In the genomic region with DNA sequence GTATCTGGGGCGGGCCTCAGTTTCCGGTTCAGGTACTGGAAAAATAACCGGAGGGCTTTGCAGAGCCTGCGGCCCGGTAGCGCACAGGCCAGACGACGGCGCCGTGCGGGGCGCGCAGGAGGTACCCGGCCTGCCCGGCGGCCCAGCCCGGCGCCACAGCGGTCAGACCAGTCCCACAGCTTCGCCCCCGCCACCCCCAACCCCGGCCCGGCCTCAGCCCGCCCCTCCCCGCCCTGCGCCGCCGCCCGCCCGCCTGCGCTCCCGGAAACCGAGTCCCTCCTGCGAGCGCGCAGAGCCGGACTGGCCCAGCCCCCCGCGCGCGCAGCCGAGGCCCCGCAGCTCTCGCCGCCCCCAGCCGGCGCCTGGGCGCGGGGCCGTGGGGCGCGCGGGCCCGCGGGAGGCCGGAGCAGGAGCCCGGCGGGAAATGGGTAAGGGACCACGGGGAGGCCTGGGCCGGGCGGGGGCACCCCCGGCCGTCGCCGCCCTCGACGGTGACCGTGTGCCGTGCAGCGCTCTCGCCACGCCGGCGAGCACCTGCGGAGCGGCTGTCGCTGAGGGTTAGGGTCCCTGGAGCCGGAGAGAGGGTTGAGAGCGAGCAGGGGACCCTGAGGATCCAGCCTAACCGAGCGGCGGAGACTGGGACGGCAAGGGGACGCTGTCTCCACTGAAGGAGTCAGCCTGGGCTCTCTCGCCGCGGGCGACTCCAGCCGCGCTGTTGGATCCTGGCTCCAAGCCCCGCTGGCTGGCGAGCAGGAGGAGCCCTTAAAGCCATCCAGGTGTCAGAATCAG, we compare ENCODE assay signal across 1 cellular context.
TF ChIP-seq lines count a peak whose summit lies in the region.

No MANE protein-coding gene starts in this region.

TF ChIP-seq in HepG2, 621 proteins besides CTCF, POLR2A, EP300 and RAD21 (continued from another document and continues in another):
- TF ChIP-seq ERF (CRISPR knock-in tag; IDR thresholded peaks at IDR 0.05) (no peak; the same call in 1 of the 2 replicates), FOXP1 (IDR thresholded peaks at IDR 0.05) (no peak), FOXP1 (CRISPR knock-in tag; IDR thresholded peaks at IDR 0.05) (no peak), ZNF546 (CRISPR knock-in tag; conservative IDR thresholded peaks at IDR 0.05) (no peak; the same call in 1 of the 2 replicates), MIXL1 (CRISPR knock-in tag; IDR thresholded peaks at IDR 0.05) (no peak), ZNF225 (CRISPR knock-in tag; IDR thresholded peaks at IDR 0.05) (peak; percentile 67), ZNF737 (CRISPR knock-in tag; IDR thresholded peaks at IDR 0.05; ENCODE audit: borderline replicate concordance) (no peak), SP1 (IDR thresholded peaks at IDR 0.05) (no peak), SP1 (CRISPR knock-in tag; IDR thresholded peaks at IDR 0.05) (no peak), SSRP1 (CRISPR knock-in tag; IDR thresholded peaks at IDR 0.05) (no peak), SPEN (CRISPR knock-in tag; IDR thresholded peaks at IDR 0.05; ENCODE audit: low read depth) (peak; percentile 30), ZNF619 (CRISPR knock-in tag; IDR thresholded peaks at IDR 0.05) (0 out of 2 replicates have a peak, but pooled peaks have one; percentile 15), ZFP37 (CRISPR knock-in tag; IDR thresholded peaks at IDR 0.05; ENCODE audit: borderline replicate concordance) (no peak), DPF2 (CRISPR knock-in tag; IDR thresholded peaks at IDR 0.05; ENCODE audit: borderline replicate concordance, low read depth) (no peak), ZNF747 (CRISPR knock-in tag; IDR thresholded peaks at IDR 0.05; ENCODE audit: borderline replicate concordance) (0 out of 2 replicates have a peak, but pooled peaks have one; percentile 10), TEAD2 (CRISPR knock-in tag; IDR thresholded peaks at IDR 0.05) (no peak), MBNL3 (CRISPR knock-in tag; conservative IDR thresholded peaks at IDR 0.05) (no peak), HES4 (CRISPR knock-in tag; IDR thresholded peaks at IDR 0.05; ENCODE audit: borderline replicate concordance) (peak; percentile 85; the same call in 1 of the 2 replicates), ZNF75D (CRISPR knock-in tag; IDR thresholded peaks at IDR 0.05; ENCODE audit: borderline replicate concordance) (no peak), ZFP82 (CRISPR knock-in tag; IDR thresholded peaks at IDR 0.05; ENCODE audit: borderline replicate concordance) (no peak), ZNF629 (CRISPR knock-in tag; conservative IDR thresholded peaks at IDR 0.05) (no peak), SUZ12 (IDR thresholded peaks at IDR 0.05; ENCODE audit: low read depth, low read length) (no peak), IRF2 (CRISPR knock-in tag; IDR thresholded peaks at IDR 0.05) (no peak), ZNF230 (CRISPR knock-in tag; IDR thresholded peaks at IDR 0.05) (0 out of 2 replicates have a peak, but pooled peaks have one; percentile 23), HMGA1 (CRISPR knock-in tag; conservative IDR thresholded peaks at IDR 0.05) (no peak), ZNF234 (CRISPR knock-in tag; conservative IDR thresholded peaks at IDR 0.05) (0 out of 2 replicates have a peak, but pooled peaks have one; percentile 35), ZNF350 (CRISPR knock-in tag; IDR thresholded peaks at IDR 0.05; ENCODE audit: borderline replicate concordance, low read depth) (no peak)
- TF ChIP-seq, protein P1, sequence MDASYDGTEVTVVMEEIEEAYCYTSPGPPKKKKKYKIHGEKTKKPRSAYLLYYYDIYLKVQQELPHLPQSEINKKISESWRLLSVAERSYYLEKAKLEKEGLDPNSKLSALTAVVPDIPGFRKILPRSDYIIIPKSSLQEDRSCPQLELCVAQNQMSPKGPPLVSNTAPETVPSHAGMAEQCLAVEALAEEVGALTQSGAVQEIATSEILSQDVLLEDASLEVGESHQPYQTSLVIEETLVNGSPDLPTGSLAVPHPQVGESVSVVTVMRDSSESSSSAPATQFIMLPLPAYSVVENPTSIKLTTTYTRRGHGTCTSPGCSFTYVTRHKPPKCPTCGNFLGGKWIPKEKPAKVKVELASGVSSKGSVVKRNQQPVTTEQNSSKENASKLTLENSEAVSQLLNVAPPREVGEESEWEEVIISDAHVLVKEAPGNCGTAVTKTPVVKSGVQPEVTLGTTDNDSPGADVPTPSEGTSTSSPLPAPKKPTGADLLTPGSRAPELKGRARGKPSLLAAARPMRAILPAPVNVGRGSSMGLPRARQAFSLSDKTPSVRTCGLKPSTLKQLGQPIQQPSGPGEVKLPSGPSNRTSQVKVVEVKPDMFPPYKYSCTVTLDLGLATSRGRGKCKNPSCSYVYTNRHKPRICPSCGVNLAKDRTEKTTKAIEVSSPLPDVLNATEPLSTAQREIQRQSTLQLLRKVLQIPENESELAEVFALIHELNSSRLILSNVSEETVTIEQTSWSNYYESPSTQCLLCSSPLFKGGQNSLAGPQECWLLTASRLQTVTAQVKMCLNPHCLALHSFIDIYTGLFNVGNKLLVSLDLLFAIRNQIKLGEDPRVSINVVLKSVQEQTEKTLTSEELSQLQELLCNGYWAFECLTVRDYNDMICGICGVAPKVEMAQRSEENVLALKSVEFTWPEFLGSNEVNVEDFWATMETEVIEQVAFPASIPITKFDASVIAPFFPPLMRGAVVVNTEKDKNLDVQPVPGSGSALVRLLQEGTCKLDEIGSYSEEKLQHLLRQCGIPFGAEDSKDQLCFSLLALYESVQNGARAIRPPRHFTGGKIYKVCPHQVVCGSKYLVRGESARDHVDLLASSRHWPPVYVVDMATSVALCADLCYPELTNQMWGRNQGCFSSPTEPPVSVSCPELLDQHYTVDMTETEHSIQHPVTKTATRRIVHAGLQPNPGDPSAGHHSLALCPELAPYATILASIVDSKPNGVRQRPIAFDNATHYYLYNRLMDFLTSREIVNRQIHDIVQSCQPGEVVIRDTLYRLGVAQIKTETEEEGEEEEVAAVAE (CRISPR knock-in tag; IDR thresholded peaks at IDR 0.05; ENCODE audit: borderline replicate concordance) = no peak
- TF ChIP-seq, protein P2, sequence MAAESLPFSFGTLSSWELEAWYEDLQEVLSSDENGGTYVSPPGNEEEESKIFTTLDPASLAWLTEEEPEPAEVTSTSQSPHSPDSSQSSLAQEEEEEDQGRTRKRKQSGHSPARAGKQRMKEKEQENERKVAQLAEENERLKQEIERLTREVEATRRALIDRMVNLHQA (CRISPR knock-in tag; IDR thresholded peaks at IDR 0.05) = no peak
- TF ChIP-seq, protein P3, sequence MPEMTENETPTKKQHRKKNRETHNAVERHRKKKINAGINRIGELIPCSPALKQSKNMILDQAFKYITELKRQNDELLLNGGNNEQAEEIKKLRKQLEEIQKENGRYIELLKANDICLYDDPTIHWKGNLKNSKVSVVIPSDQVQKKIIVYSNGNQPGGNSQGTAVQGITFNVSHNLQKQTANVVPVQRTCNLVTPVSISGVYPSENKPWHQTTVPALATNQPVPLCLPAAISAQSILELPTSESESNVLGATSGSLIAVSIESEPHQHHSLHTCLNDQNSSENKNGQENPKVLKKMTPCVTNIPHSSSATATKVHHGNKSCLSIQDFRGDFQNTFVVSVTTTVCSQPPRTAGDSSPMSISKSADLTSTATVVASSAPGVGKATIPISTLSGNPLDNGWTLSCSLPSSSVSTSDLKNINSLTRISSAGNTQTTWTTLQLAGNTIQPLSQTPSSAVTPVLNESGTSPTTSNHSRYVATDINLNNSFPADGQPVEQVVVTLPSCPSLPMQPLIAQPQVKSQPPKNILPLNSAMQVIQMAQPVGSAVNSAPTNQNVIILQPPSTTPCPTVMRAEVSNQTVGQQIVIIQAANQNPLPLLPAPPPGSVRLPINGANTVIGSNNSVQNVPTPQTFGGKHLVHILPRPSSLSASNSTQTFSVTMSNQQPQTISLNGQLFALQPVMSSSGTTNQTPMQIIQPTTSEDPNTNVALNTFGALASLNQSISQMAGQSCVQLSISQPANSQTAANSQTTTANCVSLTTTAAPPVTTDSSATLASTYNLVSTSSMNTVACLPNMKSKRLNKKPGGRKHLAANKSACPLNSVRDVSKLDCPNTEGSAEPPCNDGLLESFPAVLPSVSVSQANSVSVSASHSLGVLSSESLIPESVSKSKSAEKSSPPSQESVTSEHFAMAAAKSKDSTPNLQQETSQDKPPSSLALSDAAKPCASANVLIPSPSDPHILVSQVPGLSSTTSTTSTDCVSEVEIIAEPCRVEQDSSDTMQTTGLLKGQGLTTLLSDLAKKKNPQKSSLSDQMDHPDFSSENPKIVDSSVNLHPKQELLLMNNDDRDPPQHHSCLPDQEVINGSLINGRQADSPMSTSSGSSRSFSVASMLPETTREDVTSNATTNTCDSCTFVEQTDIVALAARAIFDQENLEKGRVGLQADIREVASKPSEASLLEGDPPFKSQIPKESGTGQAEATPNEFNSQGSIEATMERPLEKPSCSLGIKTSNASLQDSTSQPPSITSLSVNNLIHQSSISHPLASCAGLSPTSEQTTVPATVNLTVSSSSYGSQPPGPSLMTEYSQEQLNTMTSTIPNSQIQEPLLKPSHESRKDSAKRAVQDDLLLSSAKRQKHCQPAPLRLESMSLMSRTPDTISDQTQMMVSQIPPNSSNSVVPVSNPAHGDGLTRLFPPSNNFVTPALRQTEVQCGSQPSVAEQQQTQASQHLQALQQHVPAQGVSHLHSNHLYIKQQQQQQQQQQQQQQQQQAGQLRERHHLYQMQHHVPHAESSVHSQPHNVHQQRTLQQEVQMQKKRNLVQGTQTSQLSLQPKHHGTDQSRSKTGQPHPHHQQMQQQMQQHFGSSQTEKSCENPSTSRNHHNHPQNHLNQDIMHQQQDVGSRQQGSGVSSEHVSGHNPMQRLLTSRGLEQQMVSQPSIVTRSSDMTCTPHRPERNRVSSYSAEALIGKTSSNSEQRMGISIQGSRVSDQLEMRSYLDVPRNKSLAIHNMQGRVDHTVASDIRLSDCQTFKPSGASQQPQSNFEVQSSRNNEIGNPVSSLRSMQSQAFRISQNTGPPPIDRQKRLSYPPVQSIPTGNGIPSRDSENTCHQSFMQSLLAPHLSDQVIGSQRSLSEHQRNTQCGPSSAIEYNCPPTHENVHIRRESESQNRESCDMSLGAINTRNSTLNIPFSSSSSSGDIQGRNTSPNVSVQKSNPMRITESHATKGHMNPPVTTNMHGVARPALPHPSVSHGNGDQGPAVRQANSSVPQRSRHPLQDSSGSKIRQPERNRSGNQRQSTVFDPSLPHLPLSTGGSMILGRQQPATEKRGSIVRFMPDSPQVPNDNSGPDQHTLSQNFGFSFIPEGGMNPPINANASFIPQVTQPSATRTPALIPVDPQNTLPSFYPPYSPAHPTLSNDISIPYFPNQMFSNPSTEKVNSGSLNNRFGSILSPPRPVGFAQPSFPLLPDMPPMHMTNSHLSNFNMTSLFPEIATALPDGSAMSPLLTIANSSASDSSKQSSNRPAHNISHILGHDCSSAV (CRISPR knock-in tag; IDR thresholded peaks at IDR 0.05; ENCODE audit: borderline replicate concordance) = no peak
- TF ChIP-seq, protein P4, sequence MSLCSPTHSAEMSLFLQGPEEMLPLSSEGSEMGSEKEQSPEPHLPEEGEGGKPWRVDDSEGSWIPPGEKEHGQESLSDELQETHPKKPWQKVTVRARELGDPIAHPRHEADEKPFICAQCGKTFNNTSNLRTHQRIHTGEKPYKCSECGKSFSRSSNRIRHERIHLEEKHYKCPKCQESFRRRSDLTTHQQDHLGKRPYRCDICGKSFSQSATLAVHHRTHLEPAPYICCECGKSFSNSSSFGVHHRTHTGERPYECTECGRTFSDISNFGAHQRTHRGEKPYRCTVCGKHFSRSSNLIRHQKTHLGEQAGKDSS (CRISPR knock-in tag; IDR thresholded peaks at IDR 0.05; ENCODE audit: borderline replicate concordance, low read depth) = 0 out of 2 replicates have a peak, but pooled peaks have one; percentile 25
- TF ChIP-seq, protein P5, sequence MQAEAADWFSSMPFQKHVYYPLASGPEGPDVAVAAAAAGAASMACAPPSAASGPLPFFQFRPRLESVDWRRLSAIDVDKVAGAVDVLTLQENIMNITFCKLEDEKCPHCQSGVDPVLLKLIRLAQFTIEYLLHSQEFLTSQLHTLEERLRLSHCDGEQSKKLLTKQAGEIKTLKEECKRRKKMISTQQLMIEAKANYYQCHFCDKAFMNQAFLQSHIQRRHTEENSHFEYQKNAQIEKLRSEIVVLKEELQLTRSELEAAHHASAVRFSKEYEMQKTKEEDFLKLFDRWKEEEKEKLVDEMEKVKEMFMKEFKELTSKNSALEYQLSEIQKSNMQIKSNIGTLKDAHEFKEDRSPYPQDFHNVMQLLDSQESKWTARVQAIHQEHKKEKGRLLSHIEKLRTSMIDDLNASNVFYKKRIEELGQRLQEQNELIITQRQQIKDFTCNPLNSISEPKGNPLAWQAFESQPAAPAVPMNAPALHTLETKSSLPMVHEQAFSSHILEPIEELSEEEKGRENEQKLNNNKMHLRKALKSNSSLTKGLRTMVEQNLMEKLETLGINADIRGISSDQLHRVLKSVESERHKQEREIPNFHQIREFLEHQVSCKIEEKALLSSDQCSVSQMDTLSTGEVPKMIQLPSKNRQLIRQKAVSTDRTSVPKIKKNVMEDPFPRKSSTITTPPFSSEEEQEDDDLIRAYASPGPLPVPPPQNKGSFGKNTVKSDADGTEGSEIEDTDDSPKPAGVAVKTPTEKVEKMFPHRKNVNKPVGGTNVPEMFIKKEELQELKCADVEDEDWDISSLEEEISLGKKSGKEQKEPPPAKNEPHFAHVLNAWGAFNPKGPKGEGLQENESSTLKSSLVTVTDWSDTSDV (CRISPR knock-in tag; IDR thresholded peaks at IDR 0.05) = peak; percentile 74; the same call in 1 of the 2 replicates
- TF ChIP-seq, protein P6, sequence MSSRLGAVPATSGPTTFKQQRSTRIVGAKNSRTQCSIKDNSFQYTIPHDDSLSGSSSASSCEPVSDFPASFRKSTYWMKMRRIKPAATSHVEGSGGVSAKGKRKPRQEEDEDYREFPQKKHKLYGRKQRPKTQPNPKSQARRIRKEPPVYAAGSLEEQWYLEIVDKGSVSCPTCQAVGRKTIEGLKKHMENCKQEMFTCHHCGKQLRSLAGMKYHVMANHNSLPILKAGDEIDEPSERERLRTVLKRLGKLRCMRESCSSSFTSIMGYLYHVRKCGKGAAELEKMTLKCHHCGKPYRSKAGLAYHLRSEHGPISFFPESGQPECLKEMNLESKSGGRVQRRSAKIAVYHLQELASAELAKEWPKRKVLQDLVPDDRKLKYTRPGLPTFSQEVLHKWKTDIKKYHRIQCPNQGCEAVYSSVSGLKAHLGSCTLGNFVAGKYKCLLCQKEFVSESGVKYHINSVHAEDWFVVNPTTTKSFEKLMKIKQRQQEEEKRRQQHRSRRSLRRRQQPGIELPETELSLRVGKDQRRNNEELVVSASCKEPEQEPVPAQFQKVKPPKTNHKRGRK (CRISPR knock-in tag; IDR thresholded peaks at IDR 0.05) = no peak
- TF ChIP-seq, protein P7, sequence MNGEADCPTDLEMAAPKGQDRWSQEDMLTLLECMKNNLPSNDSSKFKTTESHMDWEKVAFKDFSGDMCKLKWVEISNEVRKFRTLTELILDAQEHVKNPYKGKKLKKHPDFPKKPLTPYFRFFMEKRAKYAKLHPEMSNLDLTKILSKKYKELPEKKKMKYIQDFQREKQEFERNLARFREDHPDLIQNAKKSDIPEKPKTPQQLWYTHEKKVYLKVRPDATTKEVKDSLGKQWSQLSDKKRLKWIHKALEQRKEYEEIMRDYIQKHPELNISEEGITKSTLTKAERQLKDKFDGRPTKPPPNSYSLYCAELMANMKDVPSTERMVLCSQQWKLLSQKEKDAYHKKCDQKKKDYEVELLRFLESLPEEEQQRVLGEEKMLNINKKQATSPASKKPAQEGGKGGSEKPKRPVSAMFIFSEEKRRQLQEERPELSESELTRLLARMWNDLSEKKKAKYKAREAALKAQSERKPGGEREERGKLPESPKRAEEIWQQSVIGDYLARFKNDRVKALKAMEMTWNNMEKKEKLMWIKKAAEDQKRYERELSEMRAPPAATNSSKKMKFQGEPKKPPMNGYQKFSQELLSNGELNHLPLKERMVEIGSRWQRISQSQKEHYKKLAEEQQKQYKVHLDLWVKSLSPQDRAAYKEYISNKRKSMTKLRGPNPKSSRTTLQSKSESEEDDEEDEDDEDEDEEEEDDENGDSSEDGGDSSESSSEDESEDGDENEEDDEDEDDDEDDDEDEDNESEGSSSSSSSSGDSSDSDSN (CRISPR knock-in tag; IDR thresholded peaks at IDR 0.05) = peak; percentile 84
